Comparison of ENCODE assay signal across 8 cellular contexts in the genomic region with DNA sequence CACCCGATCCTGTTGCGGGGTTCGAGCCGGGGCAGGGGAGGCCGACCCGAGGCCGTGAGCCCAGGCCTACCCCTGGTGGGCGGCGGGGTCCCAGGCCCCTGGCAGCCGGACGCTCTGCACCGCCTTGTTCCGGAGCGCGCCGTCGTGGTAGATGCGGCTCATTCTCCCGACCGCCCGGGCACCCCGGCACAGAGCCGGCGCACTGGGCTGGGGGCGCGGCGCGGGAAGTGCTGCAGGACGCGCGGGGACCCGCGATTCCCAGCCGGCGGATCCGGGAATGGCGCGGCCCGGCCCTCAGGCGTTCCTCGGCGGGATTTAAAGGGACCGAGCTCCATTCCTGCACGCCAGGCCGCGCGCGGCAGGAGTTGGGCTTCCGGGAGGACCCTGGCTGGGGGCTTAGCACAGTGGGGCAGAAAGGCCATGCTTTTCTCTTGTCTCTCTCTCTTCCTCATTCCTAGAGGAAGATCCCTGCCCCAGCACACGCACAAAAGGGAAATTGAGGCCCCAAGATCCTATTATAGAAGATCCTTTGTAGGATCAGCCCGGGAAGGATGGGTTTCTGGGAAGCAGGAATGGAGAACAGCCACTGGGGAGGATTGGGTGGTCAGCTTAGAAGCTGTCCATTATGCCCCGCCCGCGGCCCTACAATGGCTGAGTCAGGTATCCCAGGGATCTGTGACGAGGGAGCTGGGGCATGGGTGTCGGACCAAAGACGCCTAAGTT. TPM values are rescaled to one million over a fixed set of nuclear protein-coding genes. Genes with fewer than 3 reads are reported as not detected.
A peak's percentile ranks its signal among the peaks of the same experiment; 100 is the strongest.
DNase-seq lines count a peak whose midpoint lies in the region; ATAC-seq and TF ChIP-seq lines count a peak whose summit lies in the region.

ARPIN (minus strand) TSS at position 279 of the 723 bp plus-strand sequence; CDS start at position 162, 117 bp downstream.

- H3K36me3 Mint-ChIP-seq in activated CD8-positive, alpha-beta T cell treated with anti-CD3 and anti-CD28 coated beads, Interleukin-2, amount 10 ng/mL, durations not matched to agents 7 days and 5 days (ENCODE audit: low read depth): no peaks in the 10 kb centered on the region
- H3K36me3 Mint-ChIP-seq in naive thymus-derived CD8-positive, alpha-beta T cell: peaks cover 0 to 3% (median 0%) of the 10 kb centered on the region in 3 donors

- H3K9me3 ChIP-seq in HEK293 (ENCODE audit: control insufficient read depth, insufficient read depth, low read depth, low read length): no peaks in the 10 kb centered on the region

- in situ Hi-C loops in ACHN (cut with HindIII; ENCODE audit: low pct_ligation_motif_present, low pct_unique_long_range_greater_than_20kb, low sequenced_read_pairs): no loop called here

- TF ChIP-seq CTCF in HEK293 (tag by site-specific recombination; IDR thresholded peaks at IDR 0.05) (peak; percentile 47; the same call in 1 of the 2 replicates), foreskin keratinocyte (conservative IDR thresholded peaks at IDR 0.05) (no peak)

- no peak within 1 kb of the TSS for H3K27ac Mint-ChIP-seq in activated CD8-positive, alpha-beta T cell treated with anti-CD3 and anti-CD28 coated beads, Interleukin-2, amount 10 ng/mL, durations not matched to agents 7 days and 5 days
- no peak within 1 kb of the TSS for H3K27ac Mint-ChIP-seq in naive thymus-derived CD8-positive, alpha-beta T cell

- ATAC-seq in activated CD8-positive, alpha-beta T cell treated with anti-CD3 and anti-CD28 coated beads, Interleukin-2, amount 10 ng/mL, durations not matched to agents 7 days and 5 days: peak; percentile 65
- ATAC-seq in foreskin keratinocyte (peak; percentile 67), GM19463 (IDR thresholded peaks at IDR 0.05; ENCODE audit: unreplicated experiment) (no peak), HG02981 (IDR thresholded peaks at IDR 0.05; ENCODE audit: unreplicated experiment) (no peak)
- ATAC-seq in naive thymus-derived CD8-positive, alpha-beta T cell: peak; percentile 57 to 61

- peak; percentile 47 for DNase-seq in ACHN
- no peak for DNase-seq in activated CD8-positive, alpha-beta T cell treated with anti-CD3 and anti-CD28 coated beads, Interleukin-2, amount 10 ng/mL, durations not matched to agents 7 days and 5 days
- DNase-seq in foreskin keratinocyte: peak in 1 of 2 donors; percentile 12
- no peak for DNase-seq in naive thymus-derived CD8-positive, alpha-beta T cell
- no peak for DNase-seq in NCI-H2171 (lab: John Stamatoyannopoulos, UW)

- no peaks in the 10 kb centered on the region for H3K9me3 Mint-ChIP-seq in activated CD8-positive, alpha-beta T cell treated with anti-CD3 and anti-CD28 coated beads, Interleukin-2, amount 10 ng/mL, durations not matched to agents 7 days and 5 days (ENCODE audit: insufficient read depth)
- H3K9me3 Mint-ChIP-seq in naive thymus-derived CD8-positive, alpha-beta T cell: no peaks in the 10 kb centered on the region

- H3K4me1 Mint-ChIP-seq in activated CD8-positive, alpha-beta T cell treated with anti-CD3 and anti-CD28 coated beads, Interleukin-2, amount 10 ng/mL, durations not matched to agents 7 days and 5 days (ENCODE audit: low read depth): no peaks in the 10 kb centered on the region
- H3K4me1 Mint-ChIP-seq in naive thymus-derived CD8-positive, alpha-beta T cell: peaks cover 0 to 16% (median 9%) of the 10 kb centered on the region in 4 donors

- peaks cover 52% of the 10 kb centered on the region for H3K27me3 Mint-ChIP-seq in activated CD8-positive, alpha-beta T cell treated with anti-CD3 and anti-CD28 coated beads, Interleukin-2, amount 10 ng/mL, durations not matched to agents 7 days and 5 days (ENCODE audit: low read depth)
- H3K27me3 Mint-ChIP-seq in naive thymus-derived CD8-positive, alpha-beta T cell: peaks cover 15 to 56% (median 38%) of the 10 kb centered on the region in 5 donors

- H3K27ac ChIP-seq in HEK293 (ENCODE audit: extremely low read depth, low read depth, low read length) (peak within 1 kb of the TSS; percentile 91), foreskin keratinocyte (no peak within 1 kb of the TSS)

- no peaks in the 10 kb centered on the region for H3K27me3 ChIP-seq in foreskin keratinocyte

- CTCF ChIA-PET in HEK293 (lab: Yijun Ruan, JAX): interaction anchor here (0.5 to 2.7 kb wide), 7 partner anchors 9 to 59 kb away, joined by 3 to 7 read pairs (median 4); no protein-coding TSS in a partner anchor
- CTCF ChIA-PET in activated CD8-positive, alpha-beta T cell treated with anti-CD3 and anti-CD28 coated beads, Interleukin-2, amount 10 ng/mL, durations not matched to agents 7 days and 5 days (lab: Charles Lee): interaction anchor here (1.2 kb wide), 1 partner anchor 20 kb away, joined by 4 read pairs; no protein-coding TSS in a partner anchor

- H3K36me3 ChIP-seq in HEK293 (ENCODE audit: control insufficient read depth in 2 of 2, insufficient read depth in 1 of 2, low read length in 2 of 2): peaks cover 6 to 23% of the 10 kb centered on the region in 2 experiments; a peak in 2 of 3 replicates

- peak within 1 kb of the TSS; percentile 24 for H3K4me3 Mint-ChIP-seq in activated CD8-positive, alpha-beta T cell treated with anti-CD3 and anti-CD28 coated beads, Interleukin-2, amount 10 ng/mL, durations not matched to agents 7 days and 5 days
- peak within 1 kb of the TSS in 9 of 10 donors; percentile 28 to 69 (median 54) for H3K4me3 Mint-ChIP-seq in naive thymus-derived CD8-positive, alpha-beta T cell

- peak within 1 kb of the TSS; percentile 73 for H3K4me3 ChIP-seq in HEK293 (ENCODE audit: low read depth, low read length)

- POLR2A ChIA-PET in HEK293 (lab: Yijun Ruan, JAX): interaction anchor here (0.5 to 2.7 kb wide), 16 partner anchors 10 to 338 kb away, joined by 3 to 32 read pairs (median 4); partner anchors contain the start of genes AP3S2, IDH2 and TICRR
- POLR2A ChIA-PET in activated CD8-positive, alpha-beta T cell treated with anti-CD3 and anti-CD28 coated beads, Interleukin-2, amount 10 ng/mL, durations not matched to agents 7 days and 5 days (lab: Charles Lee): no interaction called here
- POLR2A ChIA-PET in naive thymus-derived CD8-positive, alpha-beta T cell (lab: Charles Lee): interaction anchor here (0.7 kb wide), 1 partner anchor 1121 kb away, joined by 4 read pairs; no protein-coding TSS in a partner anchor

- H3K4me1 ChIP-seq in HEK293 (ENCODE audit: control insufficient read depth, insufficient read depth, low read length) (peaks cover 14% of the 10 kb centered on the region), foreskin keratinocyte (peaks cover 3% of the 10 kb centered on the region)

TF ChIP-seq in HEK293, 187 proteins besides CTCF, POLR2A, EP300 and RAD21 (continues in another document):
- TF ChIP-seq ZNF776 (tag by site-specific recombination; IDR thresholded peaks at IDR 0.05; ENCODE audit: borderline replicate concordance) (no peak), ZNF624 (tag by site-specific recombination; IDR thresholded peaks at IDR 0.05) (no peak), ZNF701 (tag by site-specific recombination; IDR thresholded peaks at IDR 0.05) (no peak), MZF1 (tag by site-specific recombination; IDR thresholded peaks at IDR 0.05; ENCODE audit: borderline replicate concordance) (no peak), HOXD13 (CRISPR knock-in tag; IDR thresholded peaks at IDR 0.05; ENCODE audit: borderline replicate concordance) (no peak), KLF16 (tag by site-specific recombination; IDR thresholded peaks at IDR 0.05) (peak; percentile 45; the same call in 1 of the 2 replicates), ZXDB (tag by site-specific recombination; IDR thresholded peaks at IDR 0.05) (0 out of 2 replicates have a peak, but pooled peaks have one; percentile 36), ZNF768 (tag by site-specific recombination; IDR thresholded peaks at IDR 0.05) (peak; percentile 78; the same call in 1 of the 2 replicates), ZBTB20 (tag by site-specific recombination; IDR thresholded peaks at IDR 0.05) (peak; percentile 79; the same call in 1 of the 2 replicates), OVOL3 (tag by site-specific recombination; IDR thresholded peaks at IDR 0.05) (no peak), ZNF341 (tag by site-specific recombination; IDR thresholded peaks at IDR 0.05; ENCODE audit: low read depth) (peak; percentile 89)
- TF ChIP-seq, protein P1, sequence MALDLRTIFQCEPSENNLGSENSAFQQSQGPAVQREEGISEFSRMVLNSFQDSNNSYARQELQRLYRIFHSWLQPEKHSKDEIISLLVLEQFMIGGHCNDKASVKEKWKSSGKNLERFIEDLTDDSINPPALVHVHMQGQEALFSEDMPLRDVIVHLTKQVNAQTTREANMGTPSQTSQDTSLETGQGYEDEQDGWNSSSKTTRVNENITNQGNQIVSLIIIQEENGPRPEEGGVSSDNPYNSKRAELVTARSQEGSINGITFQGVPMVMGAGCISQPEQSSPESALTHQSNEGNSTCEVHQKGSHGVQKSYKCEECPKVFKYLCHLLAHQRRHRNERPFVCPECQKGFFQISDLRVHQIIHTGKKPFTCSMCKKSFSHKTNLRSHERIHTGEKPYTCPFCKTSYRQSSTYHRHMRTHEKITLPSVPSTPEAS (tag by site-specific recombination; IDR thresholded peaks at IDR 0.05): no peak
- TF ChIP-seq, protein P2, sequence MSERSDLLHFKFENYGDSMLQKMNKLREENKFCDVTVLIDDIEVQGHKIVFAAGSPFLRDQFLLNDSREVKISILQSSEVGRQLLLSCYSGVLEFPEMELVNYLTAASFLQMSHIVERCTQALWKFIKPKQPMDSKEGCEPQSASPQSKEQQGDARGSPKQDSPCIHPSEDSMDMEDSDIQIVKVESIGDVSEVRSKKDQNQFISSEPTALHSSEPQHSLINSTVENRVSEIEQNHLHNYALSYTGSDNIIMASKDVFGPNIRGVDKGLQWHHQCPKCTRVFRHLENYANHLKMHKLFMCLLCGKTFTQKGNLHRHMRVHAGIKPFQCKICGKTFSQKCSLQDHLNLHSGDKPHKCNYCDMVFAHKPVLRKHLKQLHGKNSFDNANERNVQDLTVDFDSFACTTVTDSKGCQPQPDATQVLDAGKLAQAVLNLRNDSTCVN (tag by site-specific recombination; optimal IDR thresholded peaks at IDR 0.05): peak; percentile 95

RNA-seq across cellular contexts. Expression of gene ARPIN, which starts in this region (rescaled TPM):
- not detected for total RNA-seq in activated CD8-positive, alpha-beta T cell treated with anti-CD3 and anti-CD28 coated beads, Interleukin-2, amount 10 ng/mL, durations not matched to agents 7 days and 5 days
- 10.8 and 12.5 TPM in 2 replicates for total RNA-seq in foreskin keratinocyte
- polyA plus RNA-seq in foreskin keratinocyte: 7.9 and 10.4 TPM in 2 replicates
- under 1 TPM in 1 of 2 experiments, not detected in 1; 0.14 TPM for total RNA-seq in naive thymus-derived CD8-positive, alpha-beta T cell
- polyA plus RNA-seq in naive thymus-derived CD8-positive, alpha-beta T cell: not detected

Comparison
In these comparisons a context has a peak if more than half of its experiments do, and no peak if none do; other contexts are left out.
1. RNA of gene ARPIN (total RNA-seq): 10.8 to 12.5 TPM in foreskin keratinocyte; 0.14 TPM in naive thymus-derived CD8-positive, alpha-beta T cell and not detected in activated CD8-positive, alpha-beta T cell treated with anti-CD3 and anti-CD28 coated beads, Interleukin-2, amount 10 ng/mL, durations not matched to agents 7 days and 5 days; every median in the first group is over 10 times any median in the second.
2. Peak in ATAC-seq in activated CD8-positive, alpha-beta T cell treated with anti-CD3 and anti-CD28 coated beads, Interleukin-2, amount 10 ng/mL, durations not matched to agents 7 days and 5 days; RNA of the gene not detected or under 1 TPM.
3. Peak in ATAC-seq in naive thymus-derived CD8-positive, alpha-beta T cell; RNA of the gene not detected or under 1 TPM.